ENCODE assay signal across 1 cellular context in the genomic region with DNA sequence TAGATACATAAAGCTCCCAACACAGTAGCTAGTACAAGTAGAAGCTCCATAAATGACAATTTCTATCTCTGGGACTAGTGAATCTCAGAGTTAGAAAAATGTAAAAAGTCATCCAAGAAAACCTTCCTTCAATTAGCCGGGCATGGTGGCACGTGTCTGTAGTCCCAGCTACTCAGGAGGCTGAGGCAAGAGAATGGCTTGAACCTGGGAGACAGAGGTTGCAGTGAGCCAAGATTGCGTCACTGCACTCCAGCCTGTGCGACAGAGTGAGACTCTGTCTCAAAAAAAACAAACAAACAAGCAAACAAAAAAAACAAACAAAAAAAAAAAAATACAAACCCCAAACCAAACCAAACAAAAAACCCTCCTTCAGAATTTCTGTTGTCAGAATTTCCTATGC.
TF ChIP-seq lines count a peak whose summit lies in the region.

No MANE protein-coding gene starts in this region.

TF ChIP-seq in IMR-90, 13 proteins besides CTCF, POLR2A, EP300 and RAD21:
- 0 out of 2 replicates have a peak, but pooled peaks have one; percentile 34 for TF ChIP-seq CEBPB (IDR thresholded peaks at IDR 0.05; ENCODE audit: low read depth, low read length)
TF ChIP-seq in IMR-90: peak in this region for 1; not testable (repeated sequence) for 12.
